ENCODE assay signal across 19 cellular contexts in the genomic region with DNA sequence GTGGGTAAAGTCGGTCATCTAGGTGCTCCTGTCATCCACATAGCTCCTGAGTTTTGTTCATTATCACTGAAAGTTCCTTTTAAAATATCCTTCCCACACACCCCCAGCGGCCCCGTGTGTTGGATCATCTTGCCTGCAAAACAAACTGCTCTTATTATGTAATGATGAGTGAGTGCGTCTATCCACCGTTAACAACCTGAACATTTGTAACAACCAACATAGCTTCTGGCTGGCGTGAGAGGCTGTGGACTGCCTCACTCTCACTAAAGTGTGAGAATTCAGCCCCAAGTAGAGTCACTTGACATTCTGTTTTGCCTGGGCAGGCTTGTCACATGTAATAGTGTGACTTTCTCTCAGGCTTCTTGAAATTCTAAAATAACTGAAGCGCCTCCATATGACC. TPM values are rescaled to one million over a fixed set of nuclear protein-coding genes. Genes with fewer than 3 reads are reported as not detected.
DNase-seq lines count a peak whose midpoint lies in the region; ATAC-seq, FAIRE-seq and TF ChIP-seq lines count a peak whose summit lies in the region.
"Had no signal": no experiment of that assay in that cellular context is flagged by ENCODE, and none has a peak within 500 bp of the region (broad histone marks: within the 10 kb centered on the region; RNA-seq: fewer than 3 reads in every experiment).

No MANE protein-coding gene starts in this region.

- ATAC-seq in GM23338: no peak
- no peak for ATAC-seq in GM12878
- ATAC-seq in HG03039 (IDR thresholded peaks at IDR 0.05; ENCODE audit: unreplicated experiment): no peak

- in situ Hi-C loops in GM12878 (cut with MboI): no loop called here

- peaks cover 4% of the 10 kb centered on the region for H3K27me3 Mint-ChIP-seq in activated CD4-positive, alpha-beta T cell treated with anti-CD3 and anti-CD28 coated beads, Interleukin-2, amount 10 ng/mL, durations not matched to agents 24 days and 14 days
- H3K27me3 Mint-ChIP-seq in GM23338 (ENCODE audit: insufficient read depth, low read depth, poor library complexity): peaks cover 23% of the 10 kb centered on the region

- TF ChIP-seq RAD21 in GM12878 (IDR thresholded peaks at IDR 0.05; ENCODE audit: insufficient read depth, low read depth, low read length): no peak

- POLR2A ChIA-PET in GM12878 (lab: Charles Lee): interaction anchor here (1.2 to 1.8 kb wide), 2 partner anchors 17 to 144 kb away, joined by 3 to 5 read pairs; no protein-coding TSS in a partner anchor

- no peaks in the 10 kb centered on the region for H4K20me1 ChIP-seq in GM23338 (replicated peaks; ENCODE audit: insufficient read depth)
- no peaks in the 10 kb centered on the region for H4K20me1 ChIP-seq in GM12878 (ENCODE audit: control insufficient read depth, insufficient read depth)

- H3K4me1 ChIP-seq in GM23338 (ENCODE audit: insufficient read depth) (no peaks in the 10 kb centered on the region), GM12878 (ENCODE audit: control insufficient read depth, insufficient read depth, low read length) (peaks cover 16% of the 10 kb centered on the region)

- no peak for TF ChIP-seq EP300 in GM12878 (IDR thresholded peaks at IDR 0.05; ENCODE audit: borderline replicate concordance in 1 of 2, control insufficient read depth in 1 of 2, low read depth in 2 of 2, low read length in 2 of 2)

- peak overlapping the region; percentile 98; the same call in 1 of the 2 replicates for H2AFZ ChIP-seq in GM23338
- H2AFZ ChIP-seq in GM12878 (ENCODE audit: control insufficient read depth, low read depth, low read length): no peak overlapping the region
- H2AFZ ChIP-seq: PC-9 had no signal

- no peaks in the 10 kb centered on the region for H3K9me3 ChIP-seq in GM12878 (replicated peaks; ENCODE audit: control insufficient read depth, insufficient read depth, low read length)
- H3K9me3 ChIP-seq: lower lobe of right lung, SK-N-SH had no signal

- peak overlapping the region; percentile 41 for H3K27ac Mint-ChIP-seq in activated CD4-positive, alpha-beta T cell treated with anti-CD3 and anti-CD28 coated beads, Interleukin-2, amount 10 ng/mL, durations not matched to agents 24 days and 14 days
- H3K27ac Mint-ChIP-seq in GM23338: no peak overlapping the region
- H3K27ac Mint-ChIP-seq: progenitor cell of endocrine pancreas had no signal

- no peak for TF ChIP-seq POLR2A in GM12878 (IDR thresholded peaks at IDR 0.05; ENCODE audit: low read depth, low read length)

- peaks cover 19% of the 10 kb centered on the region for H3K27me3 ChIP-seq in GM23338 (ENCODE audit: insufficient read depth)
- peaks cover 0 to 2% of the 10 kb centered on the region in 2 experiments; a peak in 1 of 4 replicates for H3K27me3 ChIP-seq in GM12878 (replicated peaks in 1 of 2; ENCODE audit: control insufficient read depth in 2 of 2, insufficient read depth in 2 of 2, low read length in 1 of 2)

- SMC1A ChIA-PET in GM12878 (lab: Charles Lee; ENCODE audit: uncharacterized antibody, unreplicated experiment): interaction anchor here (0.7 to 5.8 kb wide), 10 partner anchors 11 to 166 kb away, joined by 3 to 119 read pairs (median 6); no protein-coding TSS in a partner anchor

- no peaks in the 10 kb centered on the region for H3K79me2 ChIP-seq in GM23338 (replicated peaks; ENCODE audit: insufficient read depth)
- no peaks in the 10 kb centered on the region for H3K79me2 ChIP-seq in GM12878 (ENCODE audit: control insufficient read depth, insufficient read depth, low read length)

- H3K4me3 ChIP-seq in GM23338 (no peak overlapping the region), GM12878 (no peak overlapping the region)
- H3K4me3 ChIP-seq: esophagus muscularis mucosa, lower lobe of right lung, PC-9 had no signal

- H3K9me2 ChIP-seq in GM23338 (ENCODE audit: insufficient read depth): no peaks in the 10 kb centered on the region
- H3K9me2 ChIP-seq: SK-N-SH had no signal

- peaks cover 42% of the 10 kb centered on the region for H3K4me1 Mint-ChIP-seq in activated CD4-positive, alpha-beta T cell treated with anti-CD3 and anti-CD28 coated beads, Interleukin-2, amount 10 ng/mL, durations not matched to agents 24 days and 14 days
- H3K4me1 Mint-ChIP-seq in GM23338: peaks cover 10% of the 10 kb centered on the region

- no peak for TF ChIP-seq CTCF in GM23338 (conservative IDR thresholded peaks at IDR 0.05; ENCODE audit: low read depth in 2 of 2)
- no peak for TF ChIP-seq CTCF in GM12878 (IDR thresholded peaks at IDR 0.05 in 2 of 3, conservative IDR thresholded peaks at IDR 0.05 in 1 of 3; ENCODE audit: control insufficient read depth in 2 of 3, extremely low read depth in 1 of 3, insufficient read depth in 1 of 3, low read depth in 3 of 3, low read length in 3 of 3)

- no peak overlapping the region for H3K4me2 ChIP-seq in GM23338
- no peak overlapping the region for H3K4me2 ChIP-seq in GM12878 (ENCODE audit: control insufficient read depth, insufficient read depth)
- H3K4me2 ChIP-seq: PC-9, SK-N-SH had no signal

- RAD21 ChIA-PET in GM12878 (lab: Charles Lee; ENCODE audit: unreplicated experiment): interaction anchor here (2.1 to 3.1 kb wide), 5 partner anchors 10 to 166 kb away, joined by 15 to 113 read pairs (median 17); no protein-coding TSS in a partner anchor

- H3K36me3 ChIP-seq in GM23338 (ENCODE audit: insufficient read depth): no peaks in the 10 kb centered on the region
- no peaks in the 10 kb centered on the region for H3K36me3 ChIP-seq in GM12878 (ENCODE audit: control insufficient read depth in 2 of 2, insufficient read depth in 2 of 2, low read length in 1 of 2)
- H3K36me3 ChIP-seq: esophagus muscularis mucosa, lower lobe of right lung had no signal

- H3K27ac ChIP-seq in GM23338 (ENCODE audit: low read depth) (no peak overlapping the region), GM12878 (ENCODE audit: control insufficient read depth, insufficient read depth) (no peak overlapping the region)
- H3K27ac ChIP-seq: esophagus muscularis mucosa, lower lobe of right lung, PC-9 had no signal

- intact Hi-C loops in activated CD4-positive, alpha-beta T cell treated with anti-CD3 and anti-CD28 coated beads, Interleukin-2, amount 10 ng/mL, durations not matched to agents 24 days and 14 days (cut with micrococcal nuclease): no loop called here
- intact Hi-C loops in GM12878 (cut with micrococcal nuclease; ENCODE audit: unreplicated experiment): loop anchor here (10.0 kb wide), 1 partner anchor 374 kb away; no protein-coding TSS in a partner anchor
- intact Hi-C loops in posterior vena cava (cut with DNase I): no loop called here

- WGBS in GM12878 (ENCODE audit: insufficient coverage, insufficient replicate concordance, low lambda C conversion rate, missing lambda C conversion rate): 97% methylated on average over 7 of the region's 7 CpGs

- DNase-seq in activated CD4-positive, alpha-beta T cell treated with anti-CD3 and anti-CD28 coated beads, Interleukin-2, amount 10 ng/mL, durations not matched to agents 24 days and 14 days: peak; percentile 60
- no peak for DNase-seq in activated CD4-positive, alpha-beta T cell treated with anti-CD3 and anti-CD28 coated beads for 48 hours
- no peak for DNase-seq in GM23338 (ENCODE audit: low spot score)
- DNase-seq in GM12878 (ENCODE audit: low read depth, low spot score): no peak
- peak; percentile 43 for DNase-seq in posterior vena cava (ENCODE audit: low spot score)
- no peak for DNase-seq in HT-29 (ENCODE audit: low spot score)
- no peak for DNase-seq in stimulated activated CD4-positive, alpha-beta T cell treated with anti-CD3 and anti-CD28 coated beads, Interleukin-4, amount 100 ng/mL, for 1 hour
- DNase-seq: activated naive CD4-positive, alpha-beta T cell treated with anti-CD3 and anti-CD28 coated beads, Interleukin-2, amount 50 U/mL, for 16 hours; lower lobe of right lung; NCI-H1930; PC-9; SK-N-SH had no signal

- peaks cover 23% of the 10 kb centered on the region for H3K36me3 Mint-ChIP-seq in activated CD4-positive, alpha-beta T cell treated with anti-CD3 and anti-CD28 coated beads, Interleukin-2, amount 10 ng/mL, durations not matched to agents 24 days and 14 days (ENCODE audit: low read depth)
- H3K36me3 Mint-ChIP-seq in GM23338 (ENCODE audit: low read depth): no peaks in the 10 kb centered on the region

- BruUV-seq in GM12878 (replicated peaks; lab: Mats Ljungman, UMichigan): no TSS peak

- peak overlapping the region; percentile 86 for H3K4me3 Mint-ChIP-seq in activated CD4-positive, alpha-beta T cell treated with anti-CD3 and anti-CD28 coated beads, Interleukin-2, amount 10 ng/mL, durations not matched to agents 24 days and 14 days
- H3K4me3 Mint-ChIP-seq in GM23338: no peak overlapping the region

- H3K9ac ChIP-seq in GM12878 (ENCODE audit: control insufficient read depth, insufficient read depth, low read length): no peak overlapping the region
- H3K9ac ChIP-seq: SK-N-SH had no signal

- no peak for FAIRE-seq in GM12878 (lab: Jason Lieb, UNC)
- FAIRE-seq: bronchial epithelial cell, H54, urothelium cell line had no signal

- CTCF ChIA-PET in GM12878 (lab: Yijun Ruan, JAX): interaction anchor here (1.1 to 5.9 kb wide), 9 partner anchors 10 to 167 kb away, joined by 4 to 180 read pairs (median 24); no protein-coding TSS in a partner anchor

- H3K9me3 Mint-ChIP-seq in activated CD4-positive, alpha-beta T cell treated with anti-CD3 and anti-CD28 coated beads, Interleukin-2, amount 10 ng/mL, durations not matched to agents 24 days and 14 days: peaks cover 5% of the 10 kb centered on the region
- no peaks in the 10 kb centered on the region; the same call in 2 of the 3 replicates for H3K9me3 Mint-ChIP-seq in GM23338

- H3F3A ChIP-seq in GM23338 (replicated peaks; ENCODE audit: low read depth): no peaks in the 10 kb centered on the region

RNA-seq across cellular contexts. Expression of gene KCNA2, which starts 14.5 kb away (rescaled TPM):
- total RNA-seq in activated CD4-positive, alpha-beta T cell treated with anti-CD3 and anti-CD28 coated beads, Interleukin-2, amount 10 ng/mL, durations not matched to agents 24 days and 14 days: 0.36 and 0.58 TPM in 2 replicates
- 0.97 and 1.5 TPM in 2 replicates for total RNA-seq in GM23338 (2014; rRNA removed; shearing (Covaris generic))
- polyA plus RNA-seq in GM23338 (2016; fragmentation: Nextera tagmentation; extraction: Ambion mirVana) (0.11 and 0.17 TPM in 2 replicates), GM12878 (2011; rRNA removed) (0.01 and 0.07 TPM in 2 replicates), GM12878 (2014; fragmentation: Illumina TruSeq; extraction: Trizol) (0.06 and 0.56 TPM in 2 replicates), GM12878 (2014; fragmentation: Nextera tagmentation; extraction: Ambion mirVana) (under 1 TPM in 1 of 2 experiments, not detected in 1; 0.02 TPM), GM12878 (2014; rRNA removed) (0.03 and 0.14 TPM in 2 replicates), GM12878 (2016; fragmentation: Nextera tagmentation; extraction: Ambion mirVana) (under 1 TPM in 1 of 2 experiments, not detected in 1; 0.07 TPM)
- 0.07 and 0.17 TPM in 2 replicates for total RNA-seq in GM12878 (2013; cell fraction: nucleolus; rRNA removed)
- total RNA-seq in GM12878 (2014; rRNA removed) (0.11 and 0.17 TPM in 2 replicates), GM12878 (2014; rRNA removed; fragmentation: Illumina TruSeq; extraction: Trizol) (0.13 and 0.14 TPM in 2 replicates), GM12878 (2021) (0.08 and 0.38 TPM in 2 replicates), posterior vena cava (1 to 10 TPM in 1 of 2 donors, under 1 TPM in 1; 1.00 to 2.7 TPM)
- polyA plus RNA-seq in GM12878 (2011; ENCODE audit: low read depth): 0.10 TPM
- polyA plus RNA-seq in GM12878 (2011; cell fraction: cytosol; rRNA removed): 0.03 and 0.05 TPM in 2 replicates
- 0.07 and 0.15 TPM in 2 replicates for polyA plus RNA-seq in GM12878 (2011; cell fraction: nucleus; rRNA removed)
- 0.14 and 0.18 TPM in 2 replicates for polyA plus RNA-seq in GM12878 (2012)
- under 0.01 and 0.07 TPM in 2 replicates for polyA minus RNA-seq in GM12878 (2011; rRNA and poly(A)+ RNA removed)
- not detected in 2 replicates for polyA minus RNA-seq in GM12878 (2011; cell fraction: cytosol; rRNA and poly(A)+ RNA removed)
- not detected in 2 replicates for polyA minus RNA-seq in GM12878 (2011; cell fraction: nucleus; rRNA and poly(A)+ RNA removed)
- total RNA-seq in HT-29 (2014; rRNA removed; shearing (Covaris generic)): not detected in 2 replicates
- total RNA-seq: bronchial epithelial cell, G401, PC-9 had no signal
- polyA plus RNA-seq: SK-N-SH had no signal

RNA-seq across cellular contexts. Expression of gene KCNA3, which starts 54.1 kb away (rescaled TPM):
- total RNA-seq in activated CD4-positive, alpha-beta T cell treated with anti-CD3 and anti-CD28 coated beads, Interleukin-2, amount 10 ng/mL, durations not matched to agents 24 days and 14 days: 26.9 and 29.5 TPM in 2 replicates
- 3.0 and 4.2 TPM in 2 replicates for total RNA-seq in GM23338 (2014; rRNA removed; shearing (Covaris generic))
- polyA plus RNA-seq in GM23338 (2016; fragmentation: Nextera tagmentation; extraction: Ambion mirVana) (0.32 TPM in 1 of 2 replicates, not detected in the other), GM12878 (2011; rRNA removed) (0.30 and 0.53 TPM in 2 replicates), GM12878 (2014; fragmentation: Illumina TruSeq; extraction: Trizol) (1.4 and 1.7 TPM in 2 replicates), GM12878 (2014; fragmentation: Nextera tagmentation; extraction: Ambion mirVana) (under 1 TPM; 0.10 to 0.26 TPM), GM12878 (2014; rRNA removed) (1.6 and 1.9 TPM in 2 replicates), GM12878 (2016; fragmentation: Nextera tagmentation; extraction: Ambion mirVana) (1 to 10 TPM; 1.6 to 1.7 TPM)
- total RNA-seq in GM12878 (2013; cell fraction: nucleolus; rRNA removed): 5.5 and 5.9 TPM in 2 replicates
- total RNA-seq in GM12878 (2014; rRNA removed) (2.3 and 2.5 TPM in 2 replicates), GM12878 (2014; rRNA removed; fragmentation: Illumina TruSeq; extraction: Trizol) (1.7 TPM in 2 replicates), GM12878 (2021) (3.1 and 3.3 TPM in 2 replicates), posterior vena cava (under 1 TPM; 0.60 to 0.71 TPM)
- polyA plus RNA-seq in GM12878 (2011; ENCODE audit: low read depth): 0.89 TPM
- polyA plus RNA-seq in GM12878 (2011; cell fraction: cytosol; rRNA removed): 0.45 and 0.46 TPM in 2 replicates
- polyA plus RNA-seq in GM12878 (2011; cell fraction: nucleus; rRNA removed): 0.57 and 0.75 TPM in 2 replicates
- polyA plus RNA-seq in GM12878 (2012): 1.0 and 1.6 TPM in 2 replicates
- polyA minus RNA-seq in GM12878 (2011; rRNA and poly(A)+ RNA removed): 1.8 and 2.3 TPM in 2 replicates
- polyA minus RNA-seq in GM12878 (2011; cell fraction: cytosol; rRNA and poly(A)+ RNA removed): 0.83 TPM in 1 of 2 replicates, not detected in the other
- 1.8 and 3.3 TPM in 2 replicates for polyA minus RNA-seq in GM12878 (2011; cell fraction: nucleus; rRNA and poly(A)+ RNA removed)
- not detected in 2 replicates for total RNA-seq in HT-29 (2014; rRNA removed; shearing (Covaris generic))
- total RNA-seq: bronchial epithelial cell, G401, PC-9 had no signal
- polyA plus RNA-seq: SK-N-SH had no signal

Comparison
In these comparisons a context has a peak if more than half of its experiments do, and no peak if none do; other contexts are left out.
1. DNase-seq: peak in activated CD4-positive, alpha-beta T cell treated with anti-CD3 and anti-CD28 coated beads, Interleukin-2, amount 10 ng/mL, durations not matched to agents 24 days and 14 days (single experiment) and posterior vena cava (single experiment); none in activated CD4-positive, alpha-beta T cell treated with anti-CD3 and anti-CD28 coated beads for 48 hours (single experiment), GM23338 (single experiment), GM12878 (single experiment), HT-29 (single experiment) and stimulated activated CD4-positive, alpha-beta T cell treated with anti-CD3 and anti-CD28 coated beads, Interleukin-4, amount 100 ng/mL, for 1 hour (single experiment).